ENCODE assay signal across 13 cellular contexts in the genomic region with DNA sequence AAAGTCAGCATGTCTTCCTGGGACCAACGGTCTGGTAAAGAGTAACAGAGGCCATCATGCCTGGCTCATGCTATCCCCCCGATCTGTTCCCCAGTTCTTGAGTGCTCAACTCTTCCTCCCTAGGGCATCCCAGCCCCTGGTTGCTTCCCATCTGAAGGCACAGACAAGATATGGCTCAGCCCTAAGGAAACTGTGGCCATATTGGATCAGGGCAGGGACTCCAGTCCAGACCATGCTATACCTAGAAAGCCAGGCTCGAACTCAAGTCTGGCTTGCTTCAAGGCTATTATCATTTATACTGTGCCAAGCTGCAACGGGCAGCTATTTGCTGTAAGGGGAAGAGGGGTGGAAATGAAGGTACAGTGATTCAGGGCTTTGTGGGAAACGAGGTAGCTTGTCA. TPM values are rescaled to one million over a fixed set of nuclear protein-coding genes. Genes with fewer than 3 reads are reported as not detected.
DNase-seq lines count a peak whose midpoint lies in the region; ATAC-seq and TF ChIP-seq lines count a peak whose summit lies in the region.
"Had no signal": no experiment of that assay in that cellular context is flagged by ENCODE, and none has a peak within 500 bp of the region (broad histone marks: within the 10 kb centered on the region; RNA-seq: fewer than 3 reads in every experiment).

No MANE protein-coding gene starts in this region.

- ATAC-seq in psoas muscle: no peak
- no peak for ATAC-seq in HG02870 (IDR thresholded peaks at IDR 0.05; ENCODE audit: unreplicated experiment)
- ATAC-seq: gastrocnemius medialis had no signal

- H3K36me3 ChIP-seq in adipocyte (ENCODE audit: control insufficient read depth, insufficient read depth, low read length, severe bottlenecking) (peaks cover 34% of the 10 kb centered on the region), psoas muscle (ENCODE audit: insufficient read depth in 1 of 2, low read depth in 1 of 2) (peaks cover 4 to 46% of the 10 kb centered on the region in 2 donors)

- DNase-seq in GM12865 (ENCODE audit: low read depth): no peak
- DNase-seq in NAMALWA (ENCODE audit: low spot score): peak; percentile 49
- no peak for DNase-seq in adipocyte (ENCODE audit: low read depth)
- peak in 1 of 2 donors; percentile 12 for DNase-seq in psoas muscle
- no peak for DNase-seq in NOMO-1 treated with dmso at 0.1 percent for 144 hours (lab: John Stamatoyannopoulos, UW; ENCODE audit: unreplicated experiment)
- no peak for DNase-seq in KBM-7
- DNase-seq in UCSD-AML1 (lab: John Stamatoyannopoulos, UW; ENCODE audit: unreplicated experiment): no peak
- DNase-seq: gastrocnemius medialis, H7, retina had no signal

- 63 to 74% (median 64%) methylated on average over 5 of the region's 5 CpGs for WGBS in psoas muscle, 3 donors

- peak overlapping the region; percentile 17 for H3K9ac ChIP-seq in adipocyte (ENCODE audit: low read length)

- no peak for TF ChIP-seq CTCF in GM12865 (IDR thresholded peaks at IDR 0.05; ENCODE audit: insufficient read depth, low read depth, low read length, missing control alignments)
- no peak for TF ChIP-seq CTCF in psoas muscle (IDR thresholded peaks at IDR 0.05)

- in situ Hi-C loops in KBM-7 (cut with MboI; ENCODE audit: low pct_unique_long_range_greater_than_20kb, low sequenced_read_pairs): loop anchor here (10.0 kb wide), 1 partner anchor 108 kb away; the partner anchor contains the start of gene SLC25A39

- H3K27ac ChIP-seq in psoas muscle: peak overlapping the region; percentile 98

- H3K4me3 ChIP-seq in GM12865 (ENCODE audit: low read depth, low read length): peak overlapping the region; percentile 87
- H3K4me3 ChIP-seq in adipocyte (ENCODE audit: low read length): no peak overlapping the region
- H3K4me3 ChIP-seq in psoas muscle: no peak overlapping the region
- H3K4me3 ChIP-seq: gastrocnemius medialis had no signal

- H3K27me3 ChIP-seq in adipocyte (replicated peaks; ENCODE audit: control insufficient read depth, insufficient read depth, low read length) (no peaks in the 10 kb centered on the region), psoas muscle (ENCODE audit: insufficient read depth in 3 of 3, low read length in 2 of 3) (no peaks in the 10 kb centered on the region)
- H3K27me3 ChIP-seq: gastrocnemius medialis had no signal

- H3K9me3 ChIP-seq in adipocyte (ENCODE audit: control insufficient read depth, low read length): no peaks in the 10 kb centered on the region
- no peaks in the 10 kb centered on the region for H3K9me3 ChIP-seq in psoas muscle
- H3K9me3 ChIP-seq: gastrocnemius medialis had no signal

- intact Hi-C loops in psoas muscle (cut with DNase I): no loop called here

- H3K4me1 ChIP-seq in adipocyte (ENCODE audit: control insufficient read depth, insufficient read depth, low read length): peaks cover 26% of the 10 kb centered on the region
- peaks cover 25% of the 10 kb centered on the region for H3K4me1 ChIP-seq in psoas muscle

RNA-seq across cellular contexts. Expression of gene UBTF, which starts 2.8 kb away (rescaled TPM):
- total RNA-seq in psoas muscle: 10 to 100 TPM; 42.3 to 67.5 (median 49.9) TPM
- polyA plus RNA-seq in psoas muscle: 10 to 100 TPM; 36.0 to 49.4 (median 36.1) TPM

RNA-seq across cellular contexts. Expression of gene ATXN7L3, which starts 17.0 kb away (rescaled TPM):
- 10 to 100 TPM; 25.6 to 42.6 (median 38.8) TPM for total RNA-seq in psoas muscle
- 10 to 100 TPM; 20.4 to 35.1 (median 21.8) TPM for polyA plus RNA-seq in psoas muscle

RNA-seq across cellular contexts. Expression of gene TMUB2, which starts 29.9 kb away (rescaled TPM):
- 10 to 100 TPM; 14.1 to 20.9 (median 20.3) TPM for total RNA-seq in psoas muscle
- 10 to 100 TPM; 22.8 to 44.4 (median 34.7) TPM for polyA plus RNA-seq in psoas muscle

RNA-seq across cellular contexts. Expression of gene ASB16, which starts 46.2 kb away (rescaled TPM):
- 10 to 100 TPM; 17.0 to 43.4 (median 26.1) TPM for total RNA-seq in psoas muscle
- 10 to 100 TPM in 1 of 3 donors, 1 to 10 TPM in 2; 1.1 to 16.5 (median 9.9) TPM for polyA plus RNA-seq in psoas muscle
- total RNA-seq: cerebellum, G401 had no signal

RNA-seq across cellular contexts. Expression of gene SLC4A1, which starts 51.3 kb away (rescaled TPM):
- total RNA-seq in psoas muscle: 1 to 10 TPM in 2 of 4 donors, under 1 TPM in 1, not detected in 1; 0.26 to 7.2 (median 2.2) TPM
- polyA plus RNA-seq in psoas muscle: under 1 TPM in 1 of 3 donors, not detected in 2; 0.29 TPM
- total RNA-seq: G401 had no signal
